Comparison of ENCODE assay signal across 1 cellular context in genomic region chr15:74950078-74951000, GRCh38.
TF ChIP-seq lines count a peak whose summit lies in the region.

No MANE protein-coding gene starts in this region.

TF ChIP-seq in endothelial cell of umbilical vein, 7 proteins besides CTCF, POLR2A, EP300 and RAD21:
- no peak for TF ChIP-seq JUN (IDR thresholded peaks at IDR 0.05; ENCODE audit: borderline replicate concordance, insufficient read depth, insufficient read length, low read depth)
- no peak for TF ChIP-seq MYC (IDR thresholded peaks at IDR 0.05; ENCODE audit: low read depth, low read length)
- TF ChIP-seq, protein P1, sequence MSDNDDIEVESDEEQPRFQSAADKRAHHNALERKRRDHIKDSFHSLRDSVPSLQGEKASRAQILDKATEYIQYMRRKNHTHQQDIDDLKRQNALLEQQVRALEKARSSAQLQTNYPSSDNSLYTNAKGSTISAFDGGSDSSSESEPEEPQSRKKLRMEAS (IDR thresholded peaks at IDR 0.05; ENCODE audit: insufficient read depth, insufficient read length) = no peak
- no peak for TF ChIP-seq FOS (IDR thresholded peaks at IDR 0.05; ENCODE audit: borderline replicate concordance, insufficient read depth, low read length)
- no peak for TF ChIP-seq GATA2 (IDR thresholded peaks at IDR 0.05; ENCODE audit: insufficient read depth, insufficient read length, low read depth, low read length)
- no peak for TF ChIP-seq POLR2AphosphoS5 (IDR thresholded peaks at IDR 0.05; ENCODE audit: insufficient read depth, low read depth, low read length)
